Comparison of ENCODE assay signal across 21 cellular contexts in the genomic region with DNA sequence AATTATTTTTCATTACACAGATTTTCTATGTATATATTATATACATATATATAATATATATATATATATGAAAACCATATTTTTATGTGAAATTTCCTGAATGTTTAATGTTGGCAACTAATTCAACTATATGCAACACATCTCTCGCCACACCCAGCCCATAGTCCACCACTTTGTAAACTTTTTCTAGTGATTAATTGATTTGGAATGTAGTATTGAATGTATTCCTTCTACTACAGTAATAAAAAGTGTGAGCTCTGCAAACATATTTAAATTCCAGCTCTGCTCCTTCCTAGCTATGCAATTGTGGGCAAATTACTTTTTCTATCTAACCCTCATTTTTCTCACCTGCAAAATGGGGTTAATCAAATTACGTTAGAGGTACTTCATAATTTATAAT.
DNase-seq lines count a peak whose midpoint lies in the region; ATAC-seq, FAIRE-seq and TF ChIP-seq lines count a peak whose summit lies in the region.
"Had no signal": no experiment of that assay in that cellular context is flagged by ENCODE, and none has a peak within 500 bp of the region (broad histone marks: within the 10 kb centered on the region; RNA-seq: fewer than 3 reads in every experiment).

No MANE protein-coding gene starts in this region.

- DNase-seq in ELR (ENCODE audit: low read depth) (peak; percentile 34), M059J (ENCODE audit: low read depth) (peak; percentile 3), renal cortical epithelial cell (ENCODE audit: low read depth) (peak; percentile 1), GM20000 (ENCODE audit: low spot score) (no peak)
- DNase-seq in stimulated activated CD8-positive, alpha-beta memory T cell treated with anti-CD3 and anti-CD28 coated beads, Interleukin-4, amount 100 ng/mL, for 48 hours: no peak
- no peak for DNase-seq in stimulated activated CD4-positive, alpha-beta T cell treated with anti-CD3 and anti-CD28 coated beads, Interleukin-4, amount 100 ng/mL, for 24 hours
- DNase-seq: DMS53, KG1, NCI-H1417 treated with DMSO at 0.1 percent for 48 hours, NCI-H187 treated with DMSO at 0.1 percent for 48 hours, NCI-H2107, NCI-H446 treated with DMSO at 0.1 percent for 48 hours, NCI-H526 treated with DMSO at 0.1 percent for 48 hours, OCI-M1, SHP77 had no signal

- FAIRE-seq in colon (lab: Jason Lieb, UNC): peak; percentile 33
- FAIRE-seq: A204.1, D721Med, HTR-8/SVneo had no signal

- no peak for TF ChIP-seq CTCF in GM20000 (IDR thresholded peaks at IDR 0.05; ENCODE audit: extremely low read depth, missing control alignments)

- no peak for ATAC-seq in GM18867 (IDR thresholded peaks at IDR 0.05; ENCODE audit: unreplicated experiment)
- ATAC-seq: GM23338 had no signal

Comparison
In these comparisons a context has a peak if more than half of its experiments do, and no peak if none do; other contexts are left out.
1. DNase-seq: peak in ELR (single experiment), M059J (single experiment) and renal cortical epithelial cell (single experiment); none in stimulated activated CD8-positive, alpha-beta memory T cell treated with anti-CD3 and anti-CD28 coated beads, Interleukin-4, amount 100 ng/mL, for 48 hours (single experiment), stimulated activated CD4-positive, alpha-beta T cell treated with anti-CD3 and anti-CD28 coated beads, Interleukin-4, amount 100 ng/mL, for 24 hours (single experiment) and GM20000 (single experiment).